ENCODE assay signal across 6 cellular contexts in the genomic region with DNA sequence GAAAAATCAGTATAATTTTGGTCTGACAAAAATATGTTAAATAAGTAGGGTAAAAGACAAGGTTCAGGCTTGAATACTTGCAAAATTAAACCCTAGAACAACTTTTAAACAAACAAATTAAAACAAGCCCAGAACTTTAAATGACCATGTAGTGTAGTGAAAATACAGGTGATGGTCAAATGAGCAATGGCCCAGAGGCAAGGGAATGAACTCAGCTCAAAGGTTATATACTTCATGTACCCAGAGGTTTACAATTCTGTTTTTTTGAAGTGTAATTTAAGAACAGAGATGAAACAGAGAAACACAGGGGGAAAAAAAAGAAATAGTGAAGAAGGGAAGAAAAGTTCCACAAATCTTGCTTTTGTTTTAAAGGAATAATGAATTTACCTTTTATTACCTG.
"Had no signal": no experiment of that assay in that cellular context is flagged by ENCODE, and none has a peak within 500 bp of the region (broad histone marks: within the 10 kb centered on the region; RNA-seq: fewer than 3 reads in every experiment).

No MANE protein-coding gene starts in this region.

- DNase-seq: H9, HCEC 1CT, KBM-7 had no signal

- H3K4me1 Mint-ChIP-seq: GM23338, H9, IgD-negative memory B cell had no signal

- H3K27me3 Mint-ChIP-seq: IgD-negative memory B cell had no signal

- ATAC-seq: GM23338 had no signal

- H3K4me3 Mint-ChIP-seq: GM23338, H9, IgD-negative memory B cell had no signal

- H3K27ac ChIP-seq: KMS-11 had no signal

- H3K36me3 Mint-ChIP-seq: IgD-negative memory B cell had no signal

- H3K27ac Mint-ChIP-seq: GM23338, H9, IgD-negative memory B cell had no signal
